Comparison of ENCODE assay signal across 2 cellular contexts in genomic region chr1:2624735-2625300, GRCh38.
TF ChIP-seq lines count a peak whose summit lies in the region.

No MANE protein-coding gene starts in this region.

TF ChIP-seq in HepG2, 621 proteins besides CTCF, POLR2A, EP300 and RAD21:
- TF ChIP-seq SIX1 (CRISPR knock-in tag; IDR thresholded peaks at IDR 0.05; ENCODE audit: borderline replicate concordance) = no peak
- TF ChIP-seq ZBTB1 (CRISPR knock-in tag; IDR thresholded peaks at IDR 0.05; ENCODE audit: borderline replicate concordance) = no peak
- no peak for TF ChIP-seq ZBTB34 (CRISPR knock-in tag; IDR thresholded peaks at IDR 0.05)
- no peak for TF ChIP-seq XRCC5 (optimal IDR thresholded peaks at IDR 0.05; ENCODE audit: low read length)
- TF ChIP-seq CHD2 (IDR thresholded peaks at IDR 0.05; ENCODE audit: low read depth, low read length) = peak; percentile 85
- TF ChIP-seq IRX3 (CRISPR knock-in tag; IDR thresholded peaks at IDR 0.05; ENCODE audit: borderline replicate concordance, low read depth) = no peak
- TF ChIP-seq DR1 (CRISPR knock-in tag; IDR thresholded peaks at IDR 0.05) = no peak
- no peak for TF ChIP-seq ZNF883 (CRISPR knock-in tag; IDR thresholded peaks at IDR 0.05; ENCODE audit: not compliant biosample characterization)
- no peak for TF ChIP-seq TRIM24 (CRISPR knock-in tag; IDR thresholded peaks at IDR 0.05)
TF ChIP-seq in HepG2: peak in this region for 1.

TF ChIP-seq in K562, 482 proteins besides CTCF, POLR2A, EP300 and RAD21:
- TF ChIP-seq RB1 (IDR thresholded peaks at IDR 0.05; ENCODE audit: low read depth) = no peak
- no peak for TF ChIP-seq KAT8 (IDR thresholded peaks at IDR 0.05; ENCODE audit: low read depth)
- TF ChIP-seq SMARCE1 (IDR thresholded peaks at IDR 0.05) = no peak
- TF ChIP-seq HDGF (IDR thresholded peaks at IDR 0.05) = no peak
- no peak for TF ChIP-seq DDX20 (tag; IDR thresholded peaks at IDR 0.05; ENCODE audit: low read depth)
- TF ChIP-seq E2F6 (IDR thresholded peaks at IDR 0.05; ENCODE audit: borderline replicate concordance in 1 of 2, extremely low read depth in 1 of 2, insufficient read depth in 1 of 2, insufficient read length in 1 of 2, low read depth in 1 of 2, low read length in 1 of 2, poor library complexity in 1 of 2, severe bottlenecking in 1 of 2) = peak in 1 of 2 experiments; percentile 20
- peak; percentile 96 for TF ChIP-seq CHD2 (IDR thresholded peaks at IDR 0.05; ENCODE audit: low read depth, low read length)
- no peak for TF ChIP-seq ZNF24 (IDR thresholded peaks at IDR 0.05)
- TF ChIP-seq PKNOX1 (IDR thresholded peaks at IDR 0.05) = peak; percentile 25; the same call in 1 of the 2 replicates
- no peak for TF ChIP-seq ZNF280B (CRISPR knock-in tag; IDR thresholded peaks at IDR 0.05)
- TF ChIP-seq HEY1 (CRISPR knock-in tag; IDR thresholded peaks at IDR 0.05; ENCODE audit: borderline replicate concordance) = no peak
- TF ChIP-seq IRF2 (CRISPR knock-in tag; IDR thresholded peaks at IDR 0.05) = no peak
- TF ChIP-seq ZNF277 (CRISPR knock-in tag; IDR thresholded peaks at IDR 0.05; ENCODE audit: borderline replicate concordance) = no peak
- TF ChIP-seq OTX1 (CRISPR knock-in tag; IDR thresholded peaks at IDR 0.05) = no peak
- TF ChIP-seq L3MBTL2 (IDR thresholded peaks at IDR 0.05) = peak; percentile 88
- TF ChIP-seq NCOA1 (IDR thresholded peaks at IDR 0.05; ENCODE audit: low read depth) = no peak
- TF ChIP-seq ZNF75A (CRISPR knock-in tag; IDR thresholded peaks at IDR 0.05) = no peak
- no peak for TF ChIP-seq HDAC8 (tag; IDR thresholded peaks at IDR 0.05)
- no peak for TF ChIP-seq NFIC (IDR thresholded peaks at IDR 0.05)
- 0 out of 2 replicates have a peak, but pooled peaks have one; percentile 58 for TF ChIP-seq ZNF766 (CRISPR knock-in tag; conservative IDR thresholded peaks at IDR 0.05)
- TF ChIP-seq ZFPM2 (CRISPR knock-in tag; IDR thresholded peaks at IDR 0.05) = no peak
- no peak for TF ChIP-seq PTRF (tag; IDR thresholded peaks at IDR 0.05)
- peak; percentile 55; the same call in 1 of the 2 replicates for TF ChIP-seq MYBL2 (IDR thresholded peaks at IDR 0.05; ENCODE audit: low read depth)
- no peak for TF ChIP-seq MYBL2 (CRISPR knock-in tag; IDR thresholded peaks at IDR 0.05; ENCODE audit: borderline replicate concordance)
- peak; percentile 84 for TF ChIP-seq MGA (IDR thresholded peaks at IDR 0.05)
- no peak for TF ChIP-seq NELFE (IDR thresholded peaks at IDR 0.05; ENCODE audit: insufficient read depth, insufficient read length)
- no peak for TF ChIP-seq TSHZ1 (CRISPR knock-in tag; IDR thresholded peaks at IDR 0.05)
- TF ChIP-seq ZNF79 (CRISPR knock-in tag; IDR thresholded peaks at IDR 0.05; ENCODE audit: low read depth) = no peak
